Comparison of ENCODE assay signal across 9 cellular contexts in genomic region chr12:27781680-27782079, GRCh38. TPM values are rescaled to one million over a fixed set of nuclear protein-coding genes. Genes with fewer than 3 reads are reported as not detected.
DNase-seq lines count a peak whose midpoint lies in the region; ATAC-seq and TF ChIP-seq lines count a peak whose summit lies in the region.
"Had no signal": no experiment of that assay in that cellular context is flagged by ENCODE, and none has a peak within 500 bp of the region (broad histone marks: within the 10 kb centered on the region; RNA-seq: fewer than 3 reads in every experiment).

No MANE protein-coding gene starts in this region.

- CTCF ChIA-PET in CD4-positive, alpha-beta T cell (lab: Charles Lee), result no interaction called here

- H3K4me3 ChIP-seq in Loucy (ENCODE audit: low read length, poor library complexity, severe bottlenecking), result peak overlapping the region; percentile 99

- DNase-seq in CD4-positive, alpha-beta T cell, result no peak
- peak; percentile 9 for DNase-seq in cerebellar cortex (ENCODE audit: low spot score)
- DNase-seq in SHP77 (lab: John Stamatoyannopoulos, UW), result no peak
- no peak for DNase-seq in activated gamma-delta T cell (lab: John Stamatoyannopoulos, UW)
- DNase-seq: NCI-H1436 had no signal

- peak overlapping the region; percentile 72 for H3K27ac Mint-ChIP-seq in CD4-positive, alpha-beta T cell
- peak overlapping the region; percentile 51 to 63 (median 54) for H3K27ac Mint-ChIP-seq in nephron

- H3K9me3 ChIP-seq in CD4-positive, alpha-beta T cell (ENCODE audit: control insufficient read depth, low read length), result no peaks in the 10 kb centered on the region
- no peaks in the 10 kb centered on the region for H3K9me3 ChIP-seq in Loucy (ENCODE audit: insufficient read depth, low read depth, low read length)

- no peak for ATAC-seq in CD4-positive, alpha-beta T cell (ENCODE audit: poor library complexity)
- ATAC-seq in HG02840 (IDR thresholded peaks at IDR 0.05; ENCODE audit: low FRiP score, unreplicated experiment) (no peak), GM19395 (IDR thresholded peaks at IDR 0.05; ENCODE audit: unreplicated experiment) (no peak)

- H3K27me3 ChIP-seq in CD4-positive, alpha-beta T cell (ENCODE audit: control insufficient read depth, insufficient read depth, low read length), result no peaks in the 10 kb centered on the region
- H3K27me3 ChIP-seq in Loucy (ENCODE audit: insufficient read depth, low read length, poor library complexity, severe bottlenecking), result no peaks in the 10 kb centered on the region

- peaks cover 26% of the 10 kb centered on the region for H4K20me1 ChIP-seq in Loucy (ENCODE audit: insufficient read depth, low read length, poor library complexity, severe bottlenecking)

- H3K27me3 Mint-ChIP-seq in CD4-positive, alpha-beta T cell, result no peaks in the 10 kb centered on the region
- no peaks in the 10 kb centered on the region for H3K27me3 Mint-ChIP-seq in nephron (ENCODE audit: low read depth)

- peaks cover 52% of the 10 kb centered on the region for H3K4me1 Mint-ChIP-seq in CD4-positive, alpha-beta T cell (ENCODE audit: low read depth)
- peaks cover 40% of the 10 kb centered on the region for H3K4me1 Mint-ChIP-seq in nephron

- no peaks in the 10 kb centered on the region for H3K36me3 ChIP-seq in Loucy (ENCODE audit: insufficient read depth, low read length)

- POLR2A ChIA-PET in CD4-positive, alpha-beta T cell (lab: Charles Lee), result no interaction called here

- no peaks in the 10 kb centered on the region for H3K9me2 ChIP-seq in Loucy (replicated peaks; ENCODE audit: low read depth, low read length)

- peak overlapping the region; percentile 99 for H3K9ac ChIP-seq in Loucy (ENCODE audit: low read depth, low read length, poor library complexity, severe bottlenecking)

- peaks cover 64% of the 10 kb centered on the region for H3K79me2 ChIP-seq in Loucy (ENCODE audit: insufficient read depth, low read length)

- H3K4me1 ChIP-seq in Loucy (ENCODE audit: insufficient read depth, low read length, poor library complexity, severe bottlenecking), result peaks cover 41% of the 10 kb centered on the region

- H3K4me3 Mint-ChIP-seq in CD4-positive, alpha-beta T cell, result peak overlapping the region; percentile 87
- H3K4me3 Mint-ChIP-seq in nephron, result peak overlapping the region; percentile 71 to 88 (median 82)

- intact Hi-C loops in CD4-positive, alpha-beta T cell (cut with DNase I, micrococcal nuclease), result loop anchor here in 1 of 2 experiments (2.0 to 5.0 kb wide), 2 partner anchors 69 to 253 kb away; partner anchors contain the start of gene MRPS35

- H2AFZ ChIP-seq in Loucy (ENCODE audit: low read length), result no peak overlapping the region

- no peak overlapping the region for H3K27ac ChIP-seq in CD4-positive, alpha-beta T cell (ENCODE audit: low read depth, low read length)

- no peak for TF ChIP-seq CTCF in CD4-positive, alpha-beta T cell (IDR thresholded peaks at IDR 0.05)
- no peak for TF ChIP-seq CTCF in Loucy (conservative IDR thresholded peaks at IDR 0.05; ENCODE audit: low read length)
- no peak for TF ChIP-seq CTCF in nephron (IDR thresholded peaks at IDR 0.05; ENCODE audit: unreplicated experiment in 3 of 3)

- H3K4me2 ChIP-seq in Loucy (ENCODE audit: low read depth, low read length, poor library complexity, severe bottlenecking), result peak overlapping the region; percentile 100

- H3K9me3 Mint-ChIP-seq in CD4-positive, alpha-beta T cell, result no peaks in the 10 kb centered on the region
- H3K9me3 Mint-ChIP-seq in nephron, result no peaks in the 10 kb centered on the region

- H3F3A ChIP-seq in Loucy (ENCODE audit: low read depth), result peaks cover 7% of the 10 kb centered on the region; the same call in 1 of the 2 replicates

- H3K36me3 Mint-ChIP-seq in CD4-positive, alpha-beta T cell (ENCODE audit: low read depth), result peaks cover 19% of the 10 kb centered on the region
- peaks cover 33% of the 10 kb centered on the region for H3K36me3 Mint-ChIP-seq in nephron (ENCODE audit: low read depth)

RNA-seq across cellular contexts. Expression of gene MANSC4, which starts 1.6 kb away (rescaled TPM):
- total RNA-seq in CD4-positive, alpha-beta T cell, result not detected

RNA-seq across cellular contexts. Expression of gene KLHL42, which starts 1.6 kb away (rescaled TPM):
- total RNA-seq in CD4-positive, alpha-beta T cell, result 10 to 100 TPM; 12.8 to 13.2 TPM
